Comparison of ENCODE assay signal across 11 cellular contexts in genomic region chr3:150022406-150023238, GRCh38. TPM values are rescaled to one million over a fixed set of nuclear protein-coding genes. Genes with fewer than 3 reads are reported as not detected.
DNase-seq lines count a peak whose midpoint lies in the region; ATAC-seq, FAIRE-seq and TF ChIP-seq lines count a peak whose summit lies in the region.
"Had no signal": no experiment of that assay in that cellular context is flagged by ENCODE, and none has a peak within 500 bp of the region (broad histone marks: within the 10 kb centered on the region; RNA-seq: fewer than 3 reads in every experiment).

No MANE protein-coding gene starts in this region.

- H3K4me1 ChIP-seq in pancreas: no peaks in the 10 kb centered on the region

- H3K9me3 ChIP-seq in pancreas: no peaks in the 10 kb centered on the region

- no peaks in the 10 kb centered on the region for H3K27me3 ChIP-seq in pancreas

- peak overlapping the region; percentile 2 for H3K27ac Mint-ChIP-seq in progenitor cell of endocrine pancreas
- H3K27ac Mint-ChIP-seq in nephron progenitor cell: no peak overlapping the region
- H3K27ac Mint-ChIP-seq: activated naive CD4-positive, alpha-beta T cell treated with anti-CD3 and anti-CD28 coated beads, Interleukin-2, amount 50 U/mL, for 24 hours had no signal

- CTCF ChIA-PET in RWPE1 (lab: Yijun Ruan, JAX): no interaction called here

- ATAC-seq in GM19025 (IDR thresholded peaks at IDR 0.05; ENCODE audit: low read depth, unreplicated experiment) (peak; percentile 84), HG03159 (IDR thresholded peaks at IDR 0.05; ENCODE audit: unreplicated experiment) (peak; percentile 82), pancreas (no peak)

- peaks cover 2% of the 10 kb centered on the region for H3K36me3 Mint-ChIP-seq in progenitor cell of endocrine pancreas (ENCODE audit: insufficient read depth)
- H3K36me3 Mint-ChIP-seq in nephron progenitor cell (ENCODE audit: low read depth): peaks cover 8% of the 10 kb centered on the region
- H3K36me3 Mint-ChIP-seq: activated naive CD4-positive, alpha-beta T cell treated with anti-CD3 and anti-CD28 coated beads, Interleukin-2, amount 50 U/mL, for 24 hours had no signal

- intact Hi-C loops in pancreas (cut with DNase I): no loop called here

- H3K27me3 Mint-ChIP-seq in progenitor cell of endocrine pancreas (no peaks in the 10 kb centered on the region), nephron progenitor cell (ENCODE audit: low read depth, poor library complexity) (no peaks in the 10 kb centered on the region)

- H3K4me3 Mint-ChIP-seq in progenitor cell of endocrine pancreas (ENCODE audit: low read depth) (no peak overlapping the region), nephron progenitor cell (no peak overlapping the region)
- H3K4me3 Mint-ChIP-seq: activated naive CD4-positive, alpha-beta T cell treated with anti-CD3 and anti-CD28 coated beads, Interleukin-2, amount 50 U/mL, for 24 hours had no signal

- FAIRE-seq in pancreas (lab: Jason Lieb, UNC): no peak

- H3K27ac ChIP-seq in substantia nigra (ENCODE audit: low read depth, low read length, poor library complexity, severe bottlenecking): no peak overlapping the region
- no peak overlapping the region for H3K27ac ChIP-seq in pancreas
- H3K27ac ChIP-seq in RWPE1: no peak overlapping the region

- POLR2A ChIA-PET in RWPE1 (lab: Yijun Ruan, JAX; ENCODE audit: low non-redundant PET): no interaction called here

- WGBS in pancreas, 2 donors: 80 to 84% methylated on average over 8 of the region's 8 CpGs

- DNase-seq in RPMI7951 (ENCODE audit: low read depth) (peak; percentile 76), progenitor cell of endocrine pancreas (ENCODE audit: low spot score, unreplicated experiment) (no peak), nephron progenitor cell (no peak), substantia nigra (lab: John Stamatoyannopoulos, UW) (no peak), pancreas (no peak), RWPE1 (ENCODE audit: low spot score) (no peak)
- DNase-seq: RPMI8226; stimulated activated CD4-positive, alpha-beta T cell treated with anti-CD3 and anti-CD28 coated beads, Interleukin-1b, Interleukin-23, amount 100 ng/mL, for 48 hours had no signal

- TF ChIP-seq CTCF in progenitor cell of endocrine pancreas (IDR thresholded peaks at IDR 0.05; ENCODE audit: unreplicated experiment) (no peak), nephron progenitor cell (IDR thresholded peaks at IDR 0.05) (no peak), pancreas (IDR thresholded peaks at IDR 0.05) (no peak), RWPE1 (conservative IDR thresholded peaks at IDR 0.05; ENCODE audit: low read depth) (no peak)

- H3K9me3 Mint-ChIP-seq in progenitor cell of endocrine pancreas (ENCODE audit: low read depth): peaks cover 26% of the 10 kb centered on the region
- H3K9me3 Mint-ChIP-seq in nephron progenitor cell: peaks cover 45% of the 10 kb centered on the region

- no peaks in the 10 kb centered on the region for H3K36me3 ChIP-seq in pancreas

- H3K4me1 Mint-ChIP-seq in progenitor cell of endocrine pancreas (ENCODE audit: low read depth) (peaks cover 2% of the 10 kb centered on the region), nephron progenitor cell (peaks cover 25% of the 10 kb centered on the region)
- H3K4me1 Mint-ChIP-seq: activated naive CD4-positive, alpha-beta T cell treated with anti-CD3 and anti-CD28 coated beads, Interleukin-2, amount 50 U/mL, for 24 hours had no signal

- H3K4me3 ChIP-seq in pancreas: no peak overlapping the region

RNA-seq across cellular contexts. Expression of gene PFN2, which starts 51.9 kb away (rescaled TPM):
- total RNA-seq in RPMI7951 (2014; rRNA removed; shearing (Covaris generic)): 281 and 309 TPM in 2 replicates
- 233 and 246 TPM in 2 replicates for total RNA-seq in progenitor cell of endocrine pancreas
- 10 to 100 TPM; 31.8 to 39.9 (median 33.5) TPM for total RNA-seq in pancreas
- polyA plus RNA-seq in pancreas: 100 to 1,000 TPM in 1 of 2 donors, 10 to 100 TPM in 1; 32.2 to 109 TPM

Comparison
In these comparisons a context has a peak if more than half of its experiments do, and no peak if none do; other contexts are left out.
1. ATAC-seq: peak in GM19025 (single experiment) and HG03159 (single experiment); none in pancreas (0 of 4).